Comparison of ENCODE assay signal across 27 cellular contexts in the genomic region with DNA sequence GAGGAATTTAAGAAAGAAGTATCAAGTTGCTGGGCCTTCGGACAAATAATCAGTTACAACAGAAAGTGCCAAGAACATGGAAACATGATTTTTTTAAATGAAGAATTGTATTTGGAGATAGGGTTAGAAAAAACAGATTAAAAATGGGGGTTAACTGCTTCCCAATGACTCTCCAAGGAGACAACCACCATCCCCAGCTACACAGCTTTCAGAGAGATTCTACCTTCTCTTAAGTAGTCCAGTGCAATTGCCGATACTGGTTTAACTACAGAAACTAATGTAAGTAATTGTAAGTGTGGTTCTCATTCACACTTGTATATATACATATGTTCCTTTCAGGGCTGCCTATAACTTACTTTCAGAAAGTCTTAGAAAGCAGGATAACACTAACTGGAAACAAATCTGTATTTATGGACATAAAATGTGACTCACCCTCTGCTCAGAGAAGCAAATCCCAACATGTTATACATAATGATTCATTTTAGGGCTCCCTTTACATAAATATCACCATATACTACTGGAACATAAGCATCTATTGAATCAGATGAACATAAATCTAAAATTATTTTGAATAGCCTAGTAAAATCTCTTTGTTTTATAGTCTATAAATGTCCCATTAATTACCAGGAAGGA.
DNase-seq lines count a peak whose midpoint lies in the region; FAIRE-seq and TF ChIP-seq lines count a peak whose summit lies in the region.
"Had no signal": no experiment of that assay in that cellular context is flagged by ENCODE, and none has a peak within 500 bp of the region (broad histone marks: within the 10 kb centered on the region; RNA-seq: fewer than 3 reads in every experiment).

No MANE protein-coding gene starts in this region.

- CTCF ChIA-PET in HEK293T (lab: Yijun Ruan, JAX): no interaction called here

- no peak overlapping the region for H3K4ac ChIP-seq in H9 (ENCODE audit: low read depth, low read length)

- POLR2A ChIA-PET in HEK293T (lab: Yijun Ruan, JAX): no interaction called here

- H3K18ac ChIP-seq in H9 (ENCODE audit: insufficient read length, low read depth, low read length): no peak overlapping the region

- no peak overlapping the region for H3K14ac ChIP-seq in H9 (ENCODE audit: insufficient read depth, low read length)

- H3K4me3 Mint-ChIP-seq in endodermal cell: no peak overlapping the region
- H3K4me3 Mint-ChIP-seq in H9: no peak overlapping the region
- H3K4me3 Mint-ChIP-seq: activated CD4-positive, alpha-beta memory T cell treated with anti-CD3 and anti-CD28 coated beads for 36 hours; activated naive CD4-positive, alpha-beta T cell treated with anti-CD3 and anti-CD28 coated beads, Interleukin-2, amount 10 ng/mL, durations not matched to agents 7 days and 5 days; CD14-positive monocyte; neural progenitor cell; stimulated activated memory B cell treated with anti-CD40 and anti-IgM and Interleukin-4, amounts not matched to agents 10 μg/mL and 1 μg/mL and 100 μg/mL, for 72 hours; WTC11 had no signal

- peak; percentile 9 for FAIRE-seq in HTR-8/SVneo (lab: Jason Lieb, UNC)
- no peak for FAIRE-seq in bronchial epithelial cell (lab: Jason Lieb, UNC)

- WGBS in endodermal cell (ENCODE audit: insufficient coverage in 1 of 2, insufficient read length in 1 of 2), 2 experiments: 93 to 100% methylated on average over 1 of the region's 2 CpGs
- no CpG with 5 or more reads among the region's 2 CpGs for WGBS in H9 (ENCODE audit: extremely low coverage, insufficient read length, low lambda C conversion rate)

- no peak overlapping the region for H4K91ac ChIP-seq in H9 (ENCODE audit: insufficient read length, low read depth, low read length)

- no peaks in the 10 kb centered on the region for H4K20me1 ChIP-seq in H9 (ENCODE audit: control insufficient read depth, insufficient read depth, insufficient read length)

- H3K27me3 Mint-ChIP-seq in endodermal cell (ENCODE audit: insufficient read depth): no peaks in the 10 kb centered on the region
- H3K27me3 Mint-ChIP-seq in H9 (ENCODE audit: low read depth): no peaks in the 10 kb centered on the region
- H3K27me3 Mint-ChIP-seq: activated CD4-positive, alpha-beta memory T cell treated with anti-CD3 and anti-CD28 coated beads for 36 hours; activated naive CD4-positive, alpha-beta T cell treated with anti-CD3 and anti-CD28 coated beads, Interleukin-2, amount 10 ng/mL, durations not matched to agents 7 days and 5 days had no signal

- no peak overlapping the region for H2BK20ac ChIP-seq in H9 (ENCODE audit: low read depth, low read length, poor library complexity, severe bottlenecking)

- no peak overlapping the region for H4K5ac ChIP-seq in H9 (ENCODE audit: insufficient read length, low read depth, low read length)

- no peak overlapping the region for H2BK12ac ChIP-seq in H9 (ENCODE audit: insufficient read length, low read depth, low read length)

- TF ChIP-seq CTCF in bronchial epithelial cell (IDR thresholded peaks at IDR 0.05; ENCODE audit: insufficient read depth, low read length, severe bottlenecking): no peak
- TF ChIP-seq CTCF in endodermal cell (conservative IDR thresholded peaks at IDR 0.05): no peak
- no peak for TF ChIP-seq CTCF in H9 (conservative IDR thresholded peaks at IDR 0.05)

- no peak overlapping the region for H3K4me2 ChIP-seq in H9 (ENCODE audit: insufficient read depth, insufficient read length, low read length)
- H3K4me2 ChIP-seq: neural progenitor cell had no signal

- no peak overlapping the region for H3K56ac ChIP-seq in H9 (ENCODE audit: insufficient read length, low read depth, low read length)

- no peak overlapping the region for H3K27ac ChIP-seq in endodermal cell (ENCODE audit: low read depth, low read length)
- H3K27ac ChIP-seq in H9 (ENCODE audit: insufficient read length, low read depth, low read length): no peak overlapping the region
- H3K27ac ChIP-seq: body of pancreas, esophagus muscularis mucosa, neural progenitor cell had no signal

- no peak overlapping the region for H3T11ph ChIP-seq in H9 (ENCODE audit: low read length)

- no peaks in the 10 kb centered on the region for H3K36me3 Mint-ChIP-seq in endodermal cell (ENCODE audit: low read depth)
- 0 out of 7 replicates have a peak, but pooled peaks cover 0 to 11% (median 0%) of the 10 kb centered on the region in 3 experiments for H3K36me3 Mint-ChIP-seq in H9 (ENCODE audit: insufficient read depth in 1 of 3, low read depth in 3 of 3)
- H3K36me3 Mint-ChIP-seq: activated naive CD4-positive, alpha-beta T cell treated with anti-CD3 and anti-CD28 coated beads, Interleukin-2, amount 10 ng/mL, durations not matched to agents 7 days and 5 days; CD14-positive monocyte; neural progenitor cell; stimulated activated memory B cell treated with anti-CD40 and anti-IgM and Interleukin-4, amounts not matched to agents 10 μg/mL and 1 μg/mL and 100 μg/mL, for 72 hours; WTC11 had no signal

- DNase-seq in A172 (ENCODE audit: low spot score) (peak; percentile 10), HTR-8/SVneo (ENCODE audit: insufficient read length, low spot score) (peak; percentile 10), bronchial epithelial cell (ENCODE audit: low read depth) (peak; percentile 93), foreskin melanocyte (peak; percentile 19), NCI-H1092 (lab: John Stamatoyannopoulos, UW) (no peak), endodermal cell (no peak), H9 (no peak), HEK293T (ENCODE audit: extremely low spot score) (no peak)
- DNase-seq: 8988T; activated CD4-positive, alpha-beta memory T cell treated with anti-CD3 and anti-CD28 coated beads for 36 hours; activated naive CD4-positive, alpha-beta T cell treated with anti-CD3 and anti-CD28 coated beads, Interleukin-2, amount 10 ng/mL, durations not matched to agents 7 days and 5 days; activated T-cell treated with anti-CD3 and anti-CD28 coated beads, Interleukin-2, amount 50 U/mL, for 1 hour; body of pancreas; dermis blood vessel endothelial cell; DMS 273 treated with DMSO at 0.1 percent for 48 hours; left cardiac atrium; mucosa of descending colon; NCI-H1930; NCI-H446 treated with DMSO at 0.1 percent for 48 hours; retina; SHP77 treated with DMSO at 0.1 percent for 48 hours; stimulated activated CD4-positive, alpha-beta T cell treated with anti-CD3 and anti-CD28 coated beads, Interleukin-15, amount 100 ng/mL, for 24 hours had no signal

- H2BK120ac ChIP-seq in H9 (ENCODE audit: low read depth, low read length, poor library complexity, severe bottlenecking): no peak overlapping the region

- no peak overlapping the region for H2AFZ ChIP-seq in H9 (ENCODE audit: low read length)
- H2AFZ ChIP-seq: neural progenitor cell had no signal

- peaks cover 13% of the 10 kb centered on the region for H3K9me3 Mint-ChIP-seq in endodermal cell
- H3K9me3 Mint-ChIP-seq in H9: peaks cover 4 to 11% of the 10 kb centered on the region in 2 experiments; a peak in 2 of 5 replicates
- H3K9me3 Mint-ChIP-seq: activated CD4-positive, alpha-beta memory T cell treated with anti-CD3 and anti-CD28 coated beads for 36 hours; activated naive CD4-positive, alpha-beta T cell treated with anti-CD3 and anti-CD28 coated beads, Interleukin-2, amount 10 ng/mL, durations not matched to agents 7 days and 5 days had no signal

- H3K27me3 ChIP-seq in bronchial epithelial cell (ENCODE audit: control insufficient read depth, insufficient read depth, low read length) (no peaks in the 10 kb centered on the region), endodermal cell (ENCODE audit: control insufficient read depth, insufficient read depth, low read length, poor library complexity, severe bottlenecking) (no peaks in the 10 kb centered on the region), H9 (ENCODE audit: insufficient read depth, low read length) (no peaks in the 10 kb centered on the region)
- H3K27me3 ChIP-seq: body of pancreas, esophagus muscularis mucosa, neural progenitor cell had no signal

- H3K27ac Mint-ChIP-seq in endodermal cell (no peak overlapping the region), H9 (no peak overlapping the region)
- H3K27ac Mint-ChIP-seq: activated CD4-positive, alpha-beta memory T cell treated with anti-CD3 and anti-CD28 coated beads for 36 hours; activated naive CD4-positive, alpha-beta T cell treated with anti-CD3 and anti-CD28 coated beads, Interleukin-2, amount 10 ng/mL, durations not matched to agents 7 days and 5 days; CD14-positive monocyte; neural progenitor cell; stimulated activated memory B cell treated with anti-CD40 and anti-IgM and Interleukin-4, amounts not matched to agents 10 μg/mL and 1 μg/mL and 100 μg/mL, for 72 hours; WTC11 had no signal

- no peak overlapping the region for H3K9ac ChIP-seq in endodermal cell (ENCODE audit: extremely low read depth, low read length, poor library complexity, severe bottlenecking)
- H3K9ac ChIP-seq in H9 (ENCODE audit: extremely low read depth, insufficient read length, low read length): no peak overlapping the region
- H3K9ac ChIP-seq: neural progenitor cell had no signal

- H3K23ac ChIP-seq in H9 (ENCODE audit: insufficient read length, low read depth, low read length): no peak overlapping the region

- no peak overlapping the region for H2BK15ac ChIP-seq in H9 (ENCODE audit: low read depth, low read length)

- no peaks in the 10 kb centered on the region for H3K79me2 ChIP-seq in H9 (ENCODE audit: insufficient read depth, low read length)

- peaks cover 7% of the 10 kb centered on the region for H3K4me1 Mint-ChIP-seq in endodermal cell
- H3K4me1 Mint-ChIP-seq in H9: peaks cover 0 to 4% of the 10 kb centered on the region in 2 experiments; a peak in 1 of 4 replicates
- H3K4me1 Mint-ChIP-seq: activated naive CD4-positive, alpha-beta T cell treated with anti-CD3 and anti-CD28 coated beads, Interleukin-2, amount 10 ng/mL, durations not matched to agents 7 days and 5 days; CD14-positive monocyte; neural progenitor cell; stimulated activated memory B cell treated with anti-CD40 and anti-IgM and Interleukin-4, amounts not matched to agents 10 μg/mL and 1 μg/mL and 100 μg/mL, for 72 hours had no signal

- H3K4me3 ChIP-seq in bronchial epithelial cell (ENCODE audit: low read depth, low read length) (no peak overlapping the region), endodermal cell (ENCODE audit: low read length) (no peak overlapping the region)
- H3K4me3 ChIP-seq: body of pancreas, esophagus muscularis mucosa, mucosa of descending colon, neural progenitor cell had no signal

- H3K79me1 ChIP-seq in H9 (ENCODE audit: insufficient read depth, low read depth, low read length, poor library complexity, severe bottlenecking): no peaks in the 10 kb centered on the region

- H3K4me1 ChIP-seq in endodermal cell (ENCODE audit: control insufficient read depth, insufficient read depth, low read length) (no peaks in the 10 kb centered on the region), H9 (ENCODE audit: insufficient read depth, low read length) (no peaks in the 10 kb centered on the region)
- H3K4me1 ChIP-seq: body of pancreas, esophagus muscularis mucosa, neural progenitor cell had no signal

- no peak overlapping the region for H2AK5ac ChIP-seq in H9 (ENCODE audit: insufficient read length, low read length)

- H3K9me3 ChIP-seq in endodermal cell (ENCODE audit: control insufficient read depth, low read length) (peaks cover 8% of the 10 kb centered on the region), H9 (ENCODE audit: control insufficient read depth, low read depth, low read length) (no peaks in the 10 kb centered on the region)
- H3K9me3 ChIP-seq: body of pancreas, mucosa of descending colon had no signal

- no peaks in the 10 kb centered on the region for H3K23me2 ChIP-seq in H9 (ENCODE audit: insufficient read length, low read depth, low read length, poor library complexity, severe bottlenecking)

- no peak overlapping the region for H4K8ac ChIP-seq in H9 (replicated peaks; ENCODE audit: insufficient read length, low read depth, low read length)

- H3K36me3 ChIP-seq in bronchial epithelial cell (ENCODE audit: control insufficient read depth, insufficient read depth, low read length): no peaks in the 10 kb centered on the region
- H3K36me3 ChIP-seq in endodermal cell (ENCODE audit: control insufficient read depth, insufficient read depth, low read length): no peaks in the 10 kb centered on the region
- H3K36me3 ChIP-seq: esophagus muscularis mucosa, neural progenitor cell had no signal

- H2BK5ac ChIP-seq in H9 (ENCODE audit: insufficient read length, low read length): no peak overlapping the region

Comparison
In these comparisons a context has a peak if more than half of its experiments do, and no peak if none do; other contexts are left out.
1. DNase-seq: peak in A172 (single experiment), HTR-8/SVneo (single experiment), bronchial epithelial cell (single experiment) and foreskin melanocyte (single experiment); none in NCI-H1092 (single experiment), endodermal cell (single experiment), H9 (single experiment) and HEK293T (single experiment).